1 cellular context compared by ENCODE assay signal in genomic region chr11:65906602-65907001, GRCh38.
TF ChIP-seq lines count a peak whose summit lies in the region.

No MANE protein-coding gene starts in this region.

TF ChIP-seq in SK-N-SH, 30 proteins besides CTCF, POLR2A, EP300 and RAD21 (continued from another document):
- TF ChIP-seq, protein P1, sequence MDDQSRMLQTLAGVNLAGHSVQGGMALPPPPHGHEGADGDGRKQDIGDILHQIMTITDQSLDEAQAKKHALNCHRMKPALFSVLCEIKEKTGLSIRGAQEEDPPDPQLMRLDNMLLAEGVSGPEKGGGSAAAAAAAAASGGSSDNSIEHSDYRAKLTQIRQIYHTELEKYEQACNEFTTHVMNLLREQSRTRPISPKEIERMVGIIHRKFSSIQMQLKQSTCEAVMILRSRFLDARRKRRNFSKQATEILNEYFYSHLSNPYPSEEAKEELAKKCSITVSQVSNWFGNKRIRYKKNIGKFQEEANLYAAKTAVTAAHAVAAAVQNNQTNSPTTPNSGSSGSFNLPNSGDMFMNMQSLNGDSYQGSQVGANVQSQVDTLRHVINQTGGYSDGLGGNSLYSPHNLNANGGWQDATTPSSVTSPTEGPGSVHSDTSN (IDR thresholded peaks at IDR 0.05), result no peak
